Comparison of ENCODE assay signal across 8 cellular contexts in the genomic region with DNA sequence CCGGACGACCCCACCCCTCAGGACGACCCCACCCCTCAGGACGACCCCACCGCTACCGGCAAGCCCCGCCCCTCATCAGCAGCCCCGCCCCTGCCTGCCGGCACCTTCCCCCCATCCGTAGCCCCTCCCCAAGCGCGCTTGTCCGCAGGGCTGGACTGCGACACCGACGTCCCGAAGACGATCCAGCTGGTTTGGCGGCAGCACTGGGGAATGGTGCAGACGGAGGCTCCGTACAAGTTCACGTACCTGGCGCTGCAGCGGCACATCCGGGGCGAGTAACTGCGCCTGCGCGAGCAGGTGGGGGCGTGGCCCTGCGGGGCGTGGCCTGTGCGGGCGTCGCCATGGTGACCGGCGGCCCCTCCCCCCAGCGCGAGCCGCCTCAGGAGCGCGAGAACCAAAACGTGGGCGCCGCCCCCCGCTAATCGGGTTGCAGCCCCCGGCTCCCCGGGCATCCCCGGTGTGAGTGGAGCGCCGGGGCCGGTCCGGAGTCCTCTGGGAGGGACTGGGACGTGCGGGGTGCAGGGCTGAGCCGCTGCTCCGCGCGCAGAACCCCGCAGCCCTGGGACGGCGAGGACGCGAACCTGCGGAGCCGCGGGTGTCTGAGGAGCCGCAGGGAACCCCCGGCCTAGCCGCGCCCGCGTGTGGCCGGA. TPM values are rescaled to one million over a fixed set of nuclear protein-coding genes. Genes with fewer than 3 reads are reported as not detected.
DNase-seq lines count a peak whose midpoint lies in the region; ATAC-seq and TF ChIP-seq lines count a peak whose summit lies in the region.

No MANE protein-coding gene starts in this region.

- TF ChIP-seq POLR2A in vagina (IDR thresholded peaks at IDR 0.05): no peak

- no peaks in the 10 kb centered on the region for H3K9me3 ChIP-seq in vagina

- H3K4me3 ChIP-seq in vagina: peak overlapping the region; percentile 40 to 48

- no peaks in the 10 kb centered on the region for H3K36me3 ChIP-seq in vagina

- no peak for TF ChIP-seq CTCF in vagina (IDR thresholded peaks at IDR 0.05)

- no peaks in the 10 kb centered on the region for H3K27me3 ChIP-seq in vagina

- H3K27ac ChIP-seq in vagina: peak overlapping the region; percentile 73

- intact Hi-C loops in left ventricle myocardium superior (cut with micrococcal nuclease): no loop called here
- intact Hi-C loops in vagina (cut with DNase I): no loop called here

- peaks cover 24% of the 10 kb centered on the region for H3K4me1 ChIP-seq in vagina

- DNase-seq in C1 segment of cervical spinal cord (lab: John Stamatoyannopoulos, UW): peak in 9 of 14 donors; percentile 1 to 35 (median 12)
- peak; percentile 83 for DNase-seq in KBM-7
- peak; percentile 92 for DNase-seq in SW480 (ENCODE audit: low spot score)
- DNase-seq in activated naive CD8-positive, alpha-beta T cell treated with anti-CD3 and anti-CD28 coated beads, Interleukin-2, amount 50 U/mL, for 16 hours (ENCODE audit: low read depth, low spot score): peak; percentile 66
- DNase-seq in left ventricle myocardium superior: peak; percentile 81
- peak; percentile 40 for DNase-seq in renal cortical epithelial cell (ENCODE audit: low read depth)
- no peak for DNase-seq in vagina (ENCODE audit: extremely low spot score in 2 of 2)

- ATAC-seq in GM19324 (IDR thresholded peaks at IDR 0.05; ENCODE audit: low FRiP score, unreplicated experiment): peak; percentile 50
- peak; percentile 79 for ATAC-seq in left ventricle myocardium superior

- in situ Hi-C loops in KBM-7 (cut with MboI; ENCODE audit: low pct_unique_long_range_greater_than_20kb, low sequenced_read_pairs): no loop called here

RNA-seq across cellular contexts. Expression of gene RNF223, which starts 4.9 kb away (rescaled TPM):
- total RNA-seq in left ventricle myocardium superior: not detected
- total RNA-seq in renal cortical epithelial cell: 1.0 TPM in 1 of 2 replicates, not detected in the other
- 4.9 TPM for total RNA-seq in vagina

RNA-seq across cellular contexts. Expression of gene C1orf159, which starts 46.7 kb away (rescaled TPM):
- total RNA-seq in left ventricle myocardium superior (4.0 TPM), renal cortical epithelial cell (8.7 and 9.8 TPM in 2 replicates), vagina (11.8 TPM)

RNA-seq across cellular contexts. Expression of gene AGRN, which starts 49.3 kb away (rescaled TPM):
- total RNA-seq in left ventricle myocardium superior (18.5 TPM), renal cortical epithelial cell (353 and 1,083 TPM in 2 replicates), vagina (25.5 TPM)

RNA-seq across cellular contexts. Expression of gene ISG15, which starts 55.9 kb away (rescaled TPM):
- total RNA-seq in left ventricle myocardium superior (16.4 TPM), renal cortical epithelial cell (15.7 and 196 TPM in 2 replicates), vagina (29.0 TPM)

Comparison
In these comparisons a context has a peak if more than half of its experiments do, and no peak if none do; other contexts are left out.
1. DNase-seq: peak in C1 segment of cervical spinal cord (9 of 14), KBM-7 (single experiment), SW480 (single experiment), activated naive CD8-positive, alpha-beta T cell treated with anti-CD3 and anti-CD28 coated beads, Interleukin-2, amount 50 U/mL, for 16 hours (single experiment), left ventricle myocardium superior (single experiment) and renal cortical epithelial cell (single experiment); none in vagina (0 of 2).
2. RNA of gene AGRN, which starts 49.3 kb away (total RNA-seq): 353 to 1,083 TPM in renal cortical epithelial cell; 25.5 TPM in vagina (single experiment) and 18.5 TPM in left ventricle myocardium superior (single experiment); every median in the first group is over 10 times any median in the second.